ENCODE assay signal across 8 cellular contexts in the genomic region with DNA sequence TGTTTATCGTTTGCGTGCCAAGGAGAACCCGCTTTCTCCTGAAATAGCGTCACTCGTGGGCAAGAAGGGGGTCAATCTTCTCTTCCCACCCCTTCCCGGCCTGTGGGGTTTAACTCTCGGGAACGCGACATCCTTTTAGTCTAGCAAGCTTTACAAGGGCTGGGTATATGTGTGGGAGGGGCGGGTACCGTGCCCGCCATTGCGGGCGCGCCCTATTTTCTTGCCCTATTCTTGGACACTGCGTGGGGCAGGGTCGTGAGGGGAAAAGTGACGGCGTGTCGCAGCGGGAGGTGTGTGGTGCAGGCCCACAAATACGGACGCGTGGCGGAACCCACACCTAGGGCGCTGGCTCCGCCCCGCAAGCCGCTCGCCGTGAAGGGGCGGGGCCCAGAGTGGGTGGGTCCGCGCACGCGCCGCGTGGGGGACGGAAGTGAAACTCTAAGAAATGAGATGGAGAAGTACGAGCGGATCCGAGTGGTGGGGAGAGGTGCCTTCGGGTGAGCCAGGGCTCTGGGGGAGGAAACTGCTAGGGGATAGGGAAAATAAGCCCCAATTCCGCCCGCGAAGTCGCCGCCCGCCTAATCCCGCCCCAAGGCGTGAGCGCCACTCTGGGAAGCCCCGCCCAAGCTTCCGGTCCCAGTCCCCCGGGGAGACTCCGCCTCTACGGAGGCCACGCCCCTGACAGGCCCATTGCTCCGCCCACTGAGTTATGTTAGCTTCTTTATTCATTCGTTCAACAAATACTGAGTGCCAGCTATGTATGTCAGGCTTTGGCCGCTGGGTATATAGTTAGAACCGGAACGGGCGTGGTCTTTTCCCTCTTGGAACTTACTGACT. TPM values are rescaled to one million over a fixed set of nuclear protein-coding genes. Genes with fewer than 3 reads are reported as not detected.
DNase-seq lines count a peak whose midpoint lies in the region; ATAC-seq and TF ChIP-seq lines count a peak whose summit lies in the region.

A gene (plus strand): TSS at position 425 of the 837 bp plus-strand sequence. CDS start 26 bp downstream, at position 451.

- TF ChIP-seq CTCF in GM13977 (IDR thresholded peaks at IDR 0.05; ENCODE audit: extremely low read depth, insufficient read depth, missing control alignments) (no peak), right atrium auricular region (IDR thresholded peaks at IDR 0.05) (no peak), psoas muscle (IDR thresholded peaks at IDR 0.05) (no peak)

- intact Hi-C loops in psoas muscle (cut with DNase I) = loop anchor here (2.0 to 10.0 kb wide), 4 partner anchors 14 to 386 kb away; a partner anchor contains a TSS

- H3K27me3 ChIP-seq in right atrium auricular region (no peaks in the 10 kb centered on the region), psoas muscle (ENCODE audit: insufficient read depth in 3 of 3, low read length in 2 of 3) (no peaks in the 10 kb centered on the region)

- H3K27ac ChIP-seq in angular gyrus (ENCODE audit: low read depth, low read length) (peak within 1 kb of the TSS; percentile 94), right atrium auricular region (peak within 1 kb of the TSS; percentile 97), psoas muscle (peak within 1 kb of the TSS; percentile 98)

- H3K9me3 ChIP-seq in T-helper 17 cell (ENCODE audit: control insufficient read depth, low read length, poor library complexity, severe bottlenecking) (peaks cover 3% of the 10 kb centered on the region), right atrium auricular region (no peaks in the 10 kb centered on the region), psoas muscle (no peaks in the 10 kb centered on the region)

- in situ Hi-C loops in GM13977 (cut with MboI; ENCODE audit: low pct_unique_long_range_greater_than_20kb, low sequenced_read_pairs, unreplicated experiment) = no loop called here

- H3K4me3 ChIP-seq in right atrium auricular region (peak within 1 kb of the TSS; percentile 75 to 82), psoas muscle (peak within 1 kb of the TSS; percentile 80)

- H3K27ac Mint-ChIP-seq in T-helper 17 cell = peak within 1 kb of the TSS; percentile 100

- H3K4me3 Mint-ChIP-seq in T-helper 17 cell = peak within 1 kb of the TSS; percentile 97

- peaks cover 42% of the 10 kb centered on the region for H3K4me1 Mint-ChIP-seq in T-helper 17 cell

- 0 to 1% (median 0%) methylated on average over 63 to 64 of the region's 64 CpGs for WGBS in psoas muscle, 3 donors

- DNase-seq in GM13977 (ENCODE audit: low spot score) = peak; percentile 90
- peak; percentile 88 for DNase-seq in NCI-H1694 treated with DMSO at 0.1 percent for 48 hours (lab: John Stamatoyannopoulos, UW)
- DNase-seq in T-helper 17 cell = peak; percentile 94 to 97 (median 96)
- DNase-seq in right atrium auricular region (ENCODE audit: low spot score) = peak; percentile 97
- peak; percentile 95 to 97 for DNase-seq in psoas muscle
- DNase-seq in ureter (ENCODE audit: low spot score) = peak; percentile 98

- H3K4me1 ChIP-seq in right atrium auricular region = peaks cover 0 to 28% of the 10 kb centered on the region in 2 donors
- H3K4me1 ChIP-seq in psoas muscle = peaks cover 17% of the 10 kb centered on the region

- H3K36me3 ChIP-seq in right atrium auricular region (peaks cover 12% of the 10 kb centered on the region), psoas muscle (ENCODE audit: insufficient read depth in 1 of 2, low read depth in 1 of 2) (peaks cover 0 to 14% of the 10 kb centered on the region in 2 donors)

- peaks cover 5% of the 10 kb centered on the region for H3K36me3 Mint-ChIP-seq in T-helper 17 cell (ENCODE audit: low read depth)

- H3K27me3 Mint-ChIP-seq in T-helper 17 cell = no peaks in the 10 kb centered on the region

- peak; percentile 43 for ATAC-seq in HG02852 (IDR thresholded peaks at IDR 0.05; ENCODE audit: unreplicated experiment)
- peak; percentile 74 for ATAC-seq in T-helper 17 cell
- peak; percentile 85 to 89 (median 88) for ATAC-seq in psoas muscle

RNA-seq across cellular contexts. Expression of the gene that starts here (rescaled TPM):
- total RNA-seq in T-helper 17 cell (1 to 10 TPM; 5.8 to 8.8 TPM), right atrium auricular region (1 to 10 TPM; 1.0 to 1.1 TPM), psoas muscle (1 to 10 TPM in 2 of 4 donors, under 1 TPM in 2; 0.60 to 1.5 (median 0.92) TPM), ureter (14.9 TPM)
- 1 to 10 TPM in 1 of 3 donors, under 1 TPM in 2; 0.21 to 1.1 (median 0.80) TPM for polyA plus RNA-seq in psoas muscle

Comparison
In these comparisons a context has a peak if more than half of its experiments do, and no peak if none do; other contexts are left out.
1. Peak in every context shown above with its lines: DNase-seq, ATAC-seq, H3K4me3 ChIP-seq and H3K27ac ChIP-seq.